Comparison of ENCODE assay signal across 12 cellular contexts in genomic region chr12:56716458-56716857, GRCh38. TPM values are rescaled to one million over a fixed set of nuclear protein-coding genes. Genes with fewer than 3 reads are reported as not detected.
A peak's percentile ranks its signal among the peaks of the same experiment; 100 is the strongest.
DNase-seq lines count a peak whose midpoint lies in the region; ATAC-seq and TF ChIP-seq lines count a peak whose summit lies in the region.
"Had no signal": no experiment of that assay in that cellular context is flagged by ENCODE, and none has a peak within 500 bp of the region (broad histone marks: within the 10 kb centered on the region; RNA-seq: fewer than 3 reads in every experiment).

No MANE protein-coding gene starts in this region.

- H3K4me2 ChIP-seq in DOHH2 (ENCODE audit: low read length): peak overlapping the region; percentile 19

- H3K27ac Mint-ChIP-seq in activated CD8-positive, alpha-beta T cell treated with anti-CD3 and anti-CD28 coated beads, Interleukin-2, amount 10 ng/mL, durations not matched to agents 7 days and 5 days: peak overlapping the region; percentile 18

- peaks cover 55% of the 10 kb centered on the region for H3F3A ChIP-seq in DOHH2 (ENCODE audit: control insufficient read depth, insufficient read depth)

- peaks cover 78% of the 10 kb centered on the region for H3K36me3 Mint-ChIP-seq in activated CD8-positive, alpha-beta T cell treated with anti-CD3 and anti-CD28 coated beads, Interleukin-2, amount 10 ng/mL, durations not matched to agents 7 days and 5 days (ENCODE audit: low read depth)

- H3K9me3 ChIP-seq in A673 (ENCODE audit: low read depth, low read length, poor library complexity, severe bottlenecking) (no peaks in the 10 kb centered on the region), DOHH2 (ENCODE audit: control insufficient read depth, insufficient read depth, low read length) (no peaks in the 10 kb centered on the region), mesodermal cell (ENCODE audit: control insufficient read depth, low read length) (no peaks in the 10 kb centered on the region)
- H3K9me3 ChIP-seq: adrenal gland, thyroid gland had no signal

- H3K27me3 ChIP-seq in A673 (replicated peaks; ENCODE audit: insufficient read depth, low read depth, low read length, poor library complexity) (no peaks in the 10 kb centered on the region), DOHH2 (ENCODE audit: control insufficient read depth, low read length) (no peaks in the 10 kb centered on the region)
- H3K27me3 ChIP-seq: adrenal gland, thyroid gland had no signal

- H3K4me3 ChIP-seq in A673 (ENCODE audit: low read depth, low read length, poor library complexity, severe bottlenecking): no peak overlapping the region
- no peak overlapping the region for H3K4me3 ChIP-seq in DOHH2 (ENCODE audit: low read length)
- H3K4me3 ChIP-seq in mesodermal cell (ENCODE audit: extremely low read depth, insufficient read depth, low read length, poor library complexity, severe bottlenecking): no peak overlapping the region
- H3K4me3 ChIP-seq: adrenal gland, thyroid gland had no signal

- no peak overlapping the region for H3K4me3 Mint-ChIP-seq in activated CD8-positive, alpha-beta T cell treated with anti-CD3 and anti-CD28 coated beads, Interleukin-2, amount 10 ng/mL, durations not matched to agents 7 days and 5 days

- BruUV-seq in A673 (replicated peaks; lab: Mats Ljungman, UMichigan): no TSS peak

- H3K27me3 Mint-ChIP-seq in activated CD8-positive, alpha-beta T cell treated with anti-CD3 and anti-CD28 coated beads, Interleukin-2, amount 10 ng/mL, durations not matched to agents 7 days and 5 days (ENCODE audit: low read depth): no peaks in the 10 kb centered on the region

- no peak for ATAC-seq in activated CD8-positive, alpha-beta T cell treated with anti-CD3 and anti-CD28 coated beads, Interleukin-2, amount 10 ng/mL, durations not matched to agents 7 days and 5 days
- no peak for ATAC-seq in GM18909 (IDR thresholded peaks at IDR 0.05; ENCODE audit: poor library complexity, unreplicated experiment)
- ATAC-seq: left ventricle myocardium superior had no signal

- POLR2A ChIA-PET in A673 (lab: Charles Lee; ENCODE audit: low non-redundant PET): no interaction called here
- POLR2A ChIA-PET in activated CD8-positive, alpha-beta T cell treated with anti-CD3 and anti-CD28 coated beads, Interleukin-2, amount 10 ng/mL, durations not matched to agents 7 days and 5 days (lab: Charles Lee): interaction anchor here (1.5 kb wide), 1 partner anchor 10 kb away, joined by 17 read pairs; the partner anchor contains the start of gene NACA

- peaks cover 53% of the 10 kb centered on the region for H3K4me1 ChIP-seq in A673 (ENCODE audit: insufficient read depth, low read length, poor library complexity, severe bottlenecking)
- H3K4me1 ChIP-seq in DOHH2 (ENCODE audit: control insufficient read depth, low read length): peaks cover 79% of the 10 kb centered on the region
- H3K4me1 ChIP-seq in mesodermal cell (ENCODE audit: control insufficient read depth, insufficient read depth, low read length, poor library complexity, severe bottlenecking): peaks cover 9% of the 10 kb centered on the region

- H3K27ac ChIP-seq in A673 (ENCODE audit: low read depth, low read length, poor library complexity, severe bottlenecking): peak overlapping the region; percentile 89
- H3K27ac ChIP-seq in DOHH2 (ENCODE audit: low read depth, low read length): peak overlapping the region; percentile 44
- peak overlapping the region; percentile 13 for H3K27ac ChIP-seq in mesodermal cell (ENCODE audit: low read depth, low read length, severe bottlenecking)
- H3K27ac ChIP-seq: thyroid gland had no signal

- H3K36me3 ChIP-seq in A673 (ENCODE audit: insufficient read depth, low read length, poor library complexity, severe bottlenecking) (peaks cover 83% of the 10 kb centered on the region), DOHH2 (ENCODE audit: control insufficient read depth, low read length) (peaks cover 93% of the 10 kb centered on the region), mesodermal cell (ENCODE audit: control insufficient read depth, insufficient read depth, low read length) (peaks cover 94% of the 10 kb centered on the region)

- CTCF ChIA-PET in A673 (lab: Charles Lee): no interaction called here
- CTCF ChIA-PET in activated CD8-positive, alpha-beta T cell treated with anti-CD3 and anti-CD28 coated beads, Interleukin-2, amount 10 ng/mL, durations not matched to agents 7 days and 5 days (lab: Charles Lee): no interaction called here

- H3K4me1 Mint-ChIP-seq in activated CD8-positive, alpha-beta T cell treated with anti-CD3 and anti-CD28 coated beads, Interleukin-2, amount 10 ng/mL, durations not matched to agents 7 days and 5 days (ENCODE audit: low read depth): peaks cover 56% of the 10 kb centered on the region

- no peaks in the 10 kb centered on the region for H3K9me3 Mint-ChIP-seq in activated CD8-positive, alpha-beta T cell treated with anti-CD3 and anti-CD28 coated beads, Interleukin-2, amount 10 ng/mL, durations not matched to agents 7 days and 5 days (ENCODE audit: insufficient read depth)

- no peak for DNase-seq in A673 (ENCODE audit: low spot score)
- no peak for DNase-seq in activated CD8-positive, alpha-beta T cell treated with anti-CD3 and anti-CD28 coated beads, Interleukin-2, amount 10 ng/mL, durations not matched to agents 7 days and 5 days
- no peak for DNase-seq in SHP77 (lab: John Stamatoyannopoulos, UW)
- no peak for DNase-seq in NCI-H774 (lab: John Stamatoyannopoulos, UW)
- DNase-seq in NCI-H1694 (lab: John Stamatoyannopoulos, UW): no peak
- DNase-seq: effector CD4-positive, alpha-beta T cell; left ventricle myocardium superior; thyroid gland had no signal

- intact Hi-C loops in A673 (cut with micrococcal nuclease; ENCODE audit: unreplicated experiment): no loop called here

- no peaks in the 10 kb centered on the region for H3K9me2 ChIP-seq in DOHH2 (replicated peaks; ENCODE audit: control insufficient read depth, low read length)

- TF ChIP-seq CTCF in A673 (conservative IDR thresholded peaks at IDR 0.05; ENCODE audit: low read depth, low read length): no peak
- no peak for TF ChIP-seq CTCF in DOHH2 (IDR thresholded peaks at IDR 0.05; ENCODE audit: low read depth, low read length, poor library complexity, severe bottlenecking)

- WGBS in mesodermal cell (ENCODE audit: insufficient coverage in 2 of 2), 2 experiments: 80 to 100% methylated on average over 1 of the region's 1 CpG

- peaks cover 68% of the 10 kb centered on the region for H3K79me2 ChIP-seq in DOHH2 (ENCODE audit: control insufficient read depth, low read length)

- peaks cover 40% of the 10 kb centered on the region for H4K20me1 ChIP-seq in DOHH2 (ENCODE audit: control insufficient read depth, insufficient read depth, low read depth, low read length)

RNA-seq across cellular contexts. Expression of gene NACA, which starts 8.6 kb away (rescaled TPM):
- total RNA-seq in A673 (2021): 906 and 908 TPM in 2 replicates
- 100 to 1,000 TPM; 793 to 820 TPM for total RNA-seq in activated CD8-positive, alpha-beta T cell treated with anti-CD3 and anti-CD28 coated beads, Interleukin-2, amount 10 ng/mL, durations not matched to agents 7 days and 5 days
- polyA plus RNA-seq in mesodermal cell (2013, experiment 1 of 2): 1,371 TPM
- polyA plus RNA-seq in mesodermal cell (2013, experiment 2 of 2): 1,422 TPM

RNA-seq across cellular contexts. Expression of gene PTGES3, which starts 28.4 kb away (rescaled TPM):
- 413 and 450 TPM in 2 replicates for total RNA-seq in A673 (2021)
- total RNA-seq in activated CD8-positive, alpha-beta T cell treated with anti-CD3 and anti-CD28 coated beads, Interleukin-2, amount 10 ng/mL, durations not matched to agents 7 days and 5 days: 100 to 1,000 TPM; 273 to 290 TPM
- 279 TPM for polyA plus RNA-seq in mesodermal cell (2013, experiment 1 of 2)
- polyA plus RNA-seq in mesodermal cell (2013, experiment 2 of 2): 307 TPM

RNA-seq across cellular contexts. Expression of gene PRIM1, which starts 35.7 kb away (rescaled TPM):
- 51.9 and 66.2 TPM in 2 replicates for total RNA-seq in A673 (2021)
- total RNA-seq in activated CD8-positive, alpha-beta T cell treated with anti-CD3 and anti-CD28 coated beads, Interleukin-2, amount 10 ng/mL, durations not matched to agents 7 days and 5 days: 10 to 100 TPM; 56.8 to 60.4 TPM
- polyA plus RNA-seq in mesodermal cell (2013, experiment 1 of 2): 23.2 TPM
- 30.6 TPM for polyA plus RNA-seq in mesodermal cell (2013, experiment 2 of 2)

RNA-seq across cellular contexts. Expression of gene HSD17B6, which starts 46.7 kb away (rescaled TPM):
- 0.39 and 1.2 TPM in 2 replicates for total RNA-seq in A673 (2021)
- total RNA-seq in activated CD8-positive, alpha-beta T cell treated with anti-CD3 and anti-CD28 coated beads, Interleukin-2, amount 10 ng/mL, durations not matched to agents 7 days and 5 days: 1 to 10 TPM; 2.1 to 4.0 TPM
- polyA plus RNA-seq in mesodermal cell (2013, experiment 1 of 2): 1.9 TPM
- polyA plus RNA-seq in mesodermal cell (2013, experiment 2 of 2): 1.2 TPM

Comparison
In these comparisons a context has a peak if more than half of its experiments do, and no peak if none do; other contexts are left out.
1. H3K27ac ChIP-seq: peak in every context shown above with its lines; median percentile 89 in A673; 44 in DOHH2; 13 in mesodermal cell.